Comparison of ENCODE assay signal across 19 cellular contexts in genomic region chr2:142907653-142908052, GRCh38.
"Had no signal": no experiment of that assay in that cellular context is flagged by ENCODE, and none has a peak within 500 bp of the region (broad histone marks: within the 10 kb centered on the region; RNA-seq: fewer than 3 reads in every experiment).

No MANE protein-coding gene starts in this region.

- H2AFZ ChIP-seq: hepatocyte had no signal

- DNase-seq: effector memory CD4-positive, alpha-beta T cell; foreskin melanocyte; head of caudate nucleus; kidney; left cardiac atrium; left ventricle myocardium inferior; naive thymus-derived CD8-positive, alpha-beta T cell; posterior cingulate gyrus; stimulated activated CD4-positive, alpha-beta T cell treated with anti-CD3 and anti-CD28 coated beads, Interleukin-2, amount 100 ng/mL, for 24 hours; stimulated activated CD4-positive, alpha-beta T cell treated with anti-CD3 and anti-CD28 coated beads, Interleukin-4, amount 100 ng/mL, for 4 hours; stimulated activated naive B cell treated with anti-CD40 and anti-IgM and Interleukin-4, amounts not matched to agents 10 μg/mL and 1 μg/mL and 100 μg/mL, for 72 hours; stomach; substantia nigra; transverse colon had no signal

- H3K27me3 ChIP-seq: hepatocyte, stomach, transverse colon had no signal

- H3K4me3 Mint-ChIP-seq: naive thymus-derived CD8-positive, alpha-beta T cell; neural crest cell; stimulated activated naive B cell treated with anti-CD40 and anti-IgM and Interleukin-4, amounts not matched to agents 10 μg/mL and 1 μg/mL and 100 μg/mL, for 72 hours had no signal

- H3K4me3 ChIP-seq: hepatocyte, left ventricle myocardium inferior, lung, stomach, thoracic aorta, transverse colon had no signal

- H3K4me1 ChIP-seq: left ventricle myocardium inferior, stomach, transverse colon had no signal

- H3K36me3 ChIP-seq: left ventricle myocardium inferior, stomach, thoracic aorta, transverse colon had no signal

- H3K4me2 ChIP-seq: hepatocyte had no signal

- ATAC-seq: left cardiac atrium; naive thymus-derived CD8-positive, alpha-beta T cell; sciatic nerve; stimulated activated naive B cell treated with anti-CD40 and anti-IgM and Interleukin-4, amounts not matched to agents 10 μg/mL and 1 μg/mL and 100 μg/mL, for 72 hours had no signal

- H3K27ac ChIP-seq: hepatocyte, left ventricle myocardium inferior, stomach, thoracic aorta, transverse colon had no signal

- H3K4me1 Mint-ChIP-seq: naive thymus-derived CD8-positive, alpha-beta T cell; neural crest cell had no signal

- H3K27ac Mint-ChIP-seq: naive thymus-derived CD8-positive, alpha-beta T cell; stimulated activated naive B cell treated with anti-CD40 and anti-IgM and Interleukin-4, amounts not matched to agents 10 μg/mL and 1 μg/mL and 100 μg/mL, for 72 hours had no signal

- H3K27me3 Mint-ChIP-seq: stimulated activated naive B cell treated with anti-CD40 and anti-IgM and Interleukin-4, amounts not matched to agents 10 μg/mL and 1 μg/mL and 100 μg/mL, for 72 hours had no signal

- H3K79me2 ChIP-seq: hepatocyte had no signal

- H3K36me3 Mint-ChIP-seq: naive thymus-derived CD8-positive, alpha-beta T cell had no signal

- H3K9me3 ChIP-seq: stomach, thoracic aorta, transverse colon had no signal
